Comparison of ENCODE assay signal across 11 cellular contexts in genomic region chr15:63232400-63232799, GRCh38. TPM values are rescaled to one million over a fixed set of nuclear protein-coding genes. Genes with fewer than 3 reads are reported as not detected.
DNase-seq lines count a peak whose midpoint lies in the region; ATAC-seq and TF ChIP-seq lines count a peak whose summit lies in the region.
"Had no signal": no experiment of that assay in that cellular context is flagged by ENCODE, and none has a peak within 500 bp of the region (broad histone marks: within the 10 kb centered on the region; RNA-seq: fewer than 3 reads in every experiment).

No MANE protein-coding gene starts in this region.

- H3F3A ChIP-seq in OCI-LY1 (ENCODE audit: insufficient read depth, low read length) = no peaks in the 10 kb centered on the region

- CTCF ChIA-PET in activated CD8-positive, alpha-beta memory T cell treated with anti-CD3 and anti-CD28 coated beads, Interleukin-2, amount 10 ng/mL, durations not matched to agents 7 days and 5 days (lab: Charles Lee) = interaction anchor here (0.5 to 6.0 kb wide), 6 partner anchors 19 to 836 kb away, joined by 3 to 32 read pairs (median 3); no protein-coding TSS in a partner anchor

- no peaks in the 10 kb centered on the region for H3K27me3 Mint-ChIP-seq in activated CD8-positive, alpha-beta memory T cell treated with anti-CD3 and anti-CD28 coated beads, Interleukin-2, amount 10 ng/mL, durations not matched to agents 7 days and 5 days
- no peaks in the 10 kb centered on the region for H3K27me3 Mint-ChIP-seq in stimulated activated naive CD8-positive, alpha-beta T cell treated with anti-CD3 and anti-CD28 coated beads, Interleukin-15, amount 100 ng/mL, for 72 hours

- H3K9ac ChIP-seq in OCI-LY1 (ENCODE audit: low read length) = no peak overlapping the region

- H3K9me2 ChIP-seq in OCI-LY1 (ENCODE audit: low read depth, low read length) = no peaks in the 10 kb centered on the region

- TF ChIP-seq CTCF in OCI-LY1 (IDR thresholded peaks at IDR 0.05; ENCODE audit: low read length) = no peak
- TF ChIP-seq CTCF in brain microvascular endothelial cell (IDR thresholded peaks at IDR 0.05; ENCODE audit: low read depth, low read length, missing control alignments) = no peak
- TF ChIP-seq CTCF in foreskin fibroblast (IDR thresholded peaks at IDR 0.05; ENCODE audit: low read depth, low read length) = no peak

- H3K4me2 ChIP-seq in OCI-LY1 (ENCODE audit: low read length) = peak overlapping the region; percentile 9; the same call in 1 of the 2 replicates

- H3K4me3 ChIP-seq in OCI-LY1 (ENCODE audit: low read depth, low read length, poor library complexity, severe bottlenecking) = peak overlapping the region; percentile 7
- H3K4me3 ChIP-seq in brain microvascular endothelial cell (ENCODE audit: low read depth, low read length) = no peak overlapping the region
- H3K4me3 ChIP-seq in foreskin fibroblast (ENCODE audit: low read depth in 1 of 2, low read length in 2 of 2) = no peak overlapping the region
- no peak overlapping the region for H3K4me3 ChIP-seq in HAP-1
- H3K4me3 ChIP-seq: skin epidermis had no signal

- peak; percentile 65 for ATAC-seq in activated CD8-positive, alpha-beta memory T cell treated with anti-CD3 and anti-CD28 coated beads, Interleukin-2, amount 10 ng/mL, durations not matched to agents 7 days and 5 days
- peak; percentile 72 for ATAC-seq in stimulated activated naive CD8-positive, alpha-beta T cell treated with anti-CD3 and anti-CD28 coated beads, Interleukin-15, amount 100 ng/mL, for 72 hours

- peaks cover 12% of the 10 kb centered on the region for H3K36me3 Mint-ChIP-seq in activated CD8-positive, alpha-beta memory T cell treated with anti-CD3 and anti-CD28 coated beads, Interleukin-2, amount 10 ng/mL, durations not matched to agents 7 days and 5 days

- H2AFZ ChIP-seq in OCI-LY1 (ENCODE audit: low read length) = no peak overlapping the region

- H3K27ac ChIP-seq in OCI-LY1 (ENCODE audit: low read depth, low read length, poor library complexity, severe bottlenecking) = no peak overlapping the region
- peak overlapping the region; percentile 99 for H3K27ac ChIP-seq in brain microvascular endothelial cell

- H3K4me1 Mint-ChIP-seq in activated CD8-positive, alpha-beta memory T cell treated with anti-CD3 and anti-CD28 coated beads, Interleukin-2, amount 10 ng/mL, durations not matched to agents 7 days and 5 days = peaks cover 59% of the 10 kb centered on the region
- peaks cover 94% of the 10 kb centered on the region for H3K4me1 Mint-ChIP-seq in stimulated activated naive CD8-positive, alpha-beta T cell treated with anti-CD3 and anti-CD28 coated beads, Interleukin-15, amount 100 ng/mL, for 72 hours

- peak overlapping the region; percentile 28 for H3K4me3 Mint-ChIP-seq in activated CD8-positive, alpha-beta memory T cell treated with anti-CD3 and anti-CD28 coated beads, Interleukin-2, amount 10 ng/mL, durations not matched to agents 7 days and 5 days
- peak overlapping the region; percentile 55 to 75 for H3K4me3 Mint-ChIP-seq in stimulated activated naive CD8-positive, alpha-beta T cell treated with anti-CD3 and anti-CD28 coated beads, Interleukin-15, amount 100 ng/mL, for 72 hours

- H3K9me3 Mint-ChIP-seq in activated CD8-positive, alpha-beta memory T cell treated with anti-CD3 and anti-CD28 coated beads, Interleukin-2, amount 10 ng/mL, durations not matched to agents 7 days and 5 days (ENCODE audit: low read depth) = peaks cover 2% of the 10 kb centered on the region
- no peaks in the 10 kb centered on the region for H3K9me3 Mint-ChIP-seq in stimulated activated naive CD8-positive, alpha-beta T cell treated with anti-CD3 and anti-CD28 coated beads, Interleukin-15, amount 100 ng/mL, for 72 hours

- H3K79me2 ChIP-seq in OCI-LY1 (ENCODE audit: insufficient read depth, low read length) = peaks cover 11% of the 10 kb centered on the region; the same call in 1 of the 2 replicates

- DNase-seq in activated CD8-positive, alpha-beta memory T cell treated with anti-CD3 and anti-CD28 coated beads, Interleukin-2, amount 10 ng/mL, durations not matched to agents 7 days and 5 days = no peak
- DNase-seq in activated CD8-positive, alpha-beta memory T cell treated with anti-CD3 and anti-CD28 coated beads, Interleukin-2, amount 50 U/mL, for 4 hours = no peak
- DNase-seq in brain microvascular endothelial cell = no peak
- DNase-seq in stimulated activated naive CD8-positive, alpha-beta T cell treated with anti-CD3 and anti-CD28 coated beads, Interleukin-15, amount 100 ng/mL, for 72 hours = no peak
- DNase-seq in foreskin fibroblast = no peak
- DNase-seq in GM19238 (ENCODE audit: insufficient read length, low spot score) = no peak
- DNase-seq in HAP-1 (ENCODE audit: low spot score in 2 of 2) = no peak
- DNase-seq: hypothalamus, NCI-H446 had no signal

- 0 out of 2 replicates have a peak, but pooled peaks cover 5% of the 10 kb centered on the region for H3K36me3 ChIP-seq in OCI-LY1 (ENCODE audit: insufficient read depth, low read length)
- H3K36me3 ChIP-seq in brain microvascular endothelial cell (replicated peaks) = no peaks in the 10 kb centered on the region
- H3K36me3 ChIP-seq in HAP-1 (replicated peaks) = no peaks in the 10 kb centered on the region

- no peaks in the 10 kb centered on the region for H3K27me3 ChIP-seq in OCI-LY1 (ENCODE audit: insufficient read depth, low read length)
- no peaks in the 10 kb centered on the region for H3K27me3 ChIP-seq in brain microvascular endothelial cell (replicated peaks)
- H3K27me3 ChIP-seq in HAP-1 (ENCODE audit: low read depth) = no peaks in the 10 kb centered on the region

- no peaks in the 10 kb centered on the region for H4K20me1 ChIP-seq in OCI-LY1 (ENCODE audit: insufficient read depth, low read length)

- H3K9me3 ChIP-seq in OCI-LY1 (ENCODE audit: low read length) (no peaks in the 10 kb centered on the region), HAP-1 (no peaks in the 10 kb centered on the region)

- H3K4me1 ChIP-seq in OCI-LY1 (ENCODE audit: insufficient read depth, low read length, severe bottlenecking) (peaks cover 32% of the 10 kb centered on the region), HAP-1 (peaks cover 21% of the 10 kb centered on the region)

- in situ Hi-C loops in brain microvascular endothelial cell (cut with HindIII; ENCODE audit: low pct_ligation_motif_present, low sequenced_read_pairs) = no loop called here
- in situ Hi-C loops in HAP-1 (cut with MboI; ENCODE audit: low sequenced_read_pairs) = no loop called here

- peak overlapping the region; percentile 70 for H3K27ac Mint-ChIP-seq in activated CD8-positive, alpha-beta memory T cell treated with anti-CD3 and anti-CD28 coated beads, Interleukin-2, amount 10 ng/mL, durations not matched to agents 7 days and 5 days
- H3K27ac Mint-ChIP-seq in stimulated activated naive CD8-positive, alpha-beta T cell treated with anti-CD3 and anti-CD28 coated beads, Interleukin-15, amount 100 ng/mL, for 72 hours = peak overlapping the region; percentile 34 to 82

RNA-seq across cellular contexts. Expression of gene RAB8B, which starts 43.0 kb away (rescaled TPM):
- 100 to 1,000 TPM in 1 of 2 experiments, 10 to 100 TPM in 1; 94.8 to 128 TPM for total RNA-seq in activated CD8-positive, alpha-beta memory T cell treated with anti-CD3 and anti-CD28 coated beads, Interleukin-2, amount 10 ng/mL, durations not matched to agents 7 days and 5 days

RNA-seq across cellular contexts. Expression of gene APH1B, which starts 45.0 kb away (rescaled TPM):
- total RNA-seq in activated CD8-positive, alpha-beta memory T cell treated with anti-CD3 and anti-CD28 coated beads, Interleukin-2, amount 10 ng/mL, durations not matched to agents 7 days and 5 days = 10 to 100 TPM; 12.3 to 13.0 TPM
